8 cellular contexts compared by ENCODE assay signal in the genomic region with DNA sequence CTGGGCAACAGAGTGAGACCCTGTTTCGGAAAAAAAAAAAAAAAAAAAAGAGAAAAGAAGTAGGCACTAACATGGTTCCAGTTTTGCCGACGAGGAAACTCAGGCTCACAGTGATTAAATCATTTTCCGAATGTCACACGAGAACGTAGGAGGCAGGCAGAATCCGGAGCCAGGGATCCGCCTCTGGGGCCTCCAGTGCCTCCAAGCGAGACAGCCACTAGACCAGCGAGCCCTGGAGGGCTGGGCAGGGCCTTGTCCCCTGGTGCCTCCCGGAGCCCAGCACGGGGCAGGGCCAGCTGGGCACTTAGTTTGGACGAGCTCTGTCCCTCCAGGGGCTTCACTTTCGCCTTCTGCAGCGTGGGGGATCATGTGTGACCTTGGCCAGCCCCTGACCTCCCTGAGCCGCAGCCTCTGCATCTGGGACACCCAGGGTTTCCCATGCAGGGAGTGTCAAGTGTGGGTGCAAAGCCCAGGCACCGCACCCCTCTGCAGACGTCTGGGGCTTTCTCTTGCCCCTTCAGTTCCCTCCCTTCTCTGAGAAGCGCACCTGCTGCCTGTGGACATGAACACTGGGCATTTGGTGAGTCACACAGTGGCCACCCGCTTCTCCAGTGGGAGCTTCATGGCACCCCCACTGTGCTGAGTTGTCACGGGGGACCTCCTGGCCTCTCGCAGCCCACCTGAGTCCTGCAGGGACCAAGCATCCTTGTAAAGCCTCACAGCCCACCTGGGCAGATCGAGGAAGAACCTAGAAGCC.
DNase-seq lines count a peak whose midpoint lies in the region; ATAC-seq and TF ChIP-seq lines count a peak whose summit lies in the region.

No MANE protein-coding gene starts in this region.

- ATAC-seq in HG02642 (IDR thresholded peaks at IDR 0.05; ENCODE audit: poor library complexity, unreplicated experiment) = no peak
- ATAC-seq in HG02852 (IDR thresholded peaks at IDR 0.05; ENCODE audit: unreplicated experiment) = no peak

- DNase-seq in GM10248 (ENCODE audit: extremely low spot score) = no peak
- no peak for DNase-seq in putamen (ENCODE audit: low spot score)

- H4K20me1 ChIP-seq in BLaER1 treated with 17β-estradiol and CSF1 and Interleukin-3, amounts not matched to agents 10 nM and 100 nM = peaks cover 38 to 100% (median 97%) of the 10 kb centered on the region in 11 experiments; a peak in 21 of 22 replicates
- no peaks in the 10 kb centered on the region for H4K20me1 ChIP-seq in KMS-11 (ENCODE audit: insufficient read depth)

- H3K9me3 Mint-ChIP-seq in nephron = no peaks in the 10 kb centered on the region

- no peak overlapping the region for H2AFZ ChIP-seq in KMS-11 (ENCODE audit: low read depth)

- H3K79me2 ChIP-seq in KMS-11 (ENCODE audit: insufficient read depth, low read depth) = peaks cover 8% of the 10 kb centered on the region; the same call in 1 of the 2 replicates

- CTCF ChIA-PET in GM10248 (lab: Yijun Ruan, JAX) = interaction anchor here (1.0 to 2.4 kb wide), 6 partner anchors 11 to 238 kb away, joined by 3 to 17 read pairs (median 6); no protein-coding TSS in a partner anchor

- peaks cover 82 to 100% (median 99%) of the 10 kb centered on the region in 10 experiments for H3K4me1 ChIP-seq in BLaER1 treated with 17β-estradiol and CSF1 and Interleukin-3, amounts not matched to agents 10 nM and 100 nM
- H3K4me1 ChIP-seq in KMS-11 (ENCODE audit: low read depth, poor library complexity, severe bottlenecking) = peaks cover 66% of the 10 kb centered on the region

- H3K9me3 ChIP-seq in BLaER1 treated with 17β-estradiol and CSF1 and Interleukin-3, amounts not matched to agents 10 nM and 100 nM (replicated peaks in 1 of 11) = no peaks in the 10 kb centered on the region

- peak overlapping the region in 9 of 10 experiments; percentile 17 to 61 (median 35); a peak in 15 of 20 replicates for H3K4me3 ChIP-seq in BLaER1 treated with 17β-estradiol and CSF1 and Interleukin-3, amounts not matched to agents 10 nM and 100 nM
- H3K4me3 ChIP-seq in KMS-11 (IDR thresholded peaks at IDR 0.05; ENCODE audit: insufficient read depth, low read depth, low read length) = no peak overlapping the region

- H3K9ac ChIP-seq in BLaER1 treated with 17β-estradiol and CSF1 and Interleukin-3, amounts not matched to agents 10 nM and 100 nM = peak overlapping the region; percentile 53 to 75 (median 65); a peak in 21 of 22 replicates
- peak overlapping the region; percentile 87 for H3K9ac ChIP-seq in KMS-11

- peak overlapping the region; percentile 49 to 75 (median 64) for H3K4me3 Mint-ChIP-seq in nephron

- peaks cover 19 to 47% (median 35%) of the 10 kb centered on the region in 11 experiments for H3K36me3 ChIP-seq in BLaER1 treated with 17β-estradiol and CSF1 and Interleukin-3, amounts not matched to agents 10 nM and 100 nM
- H3K36me3 ChIP-seq in KMS-11 (ENCODE audit: insufficient read depth) = no peaks in the 10 kb centered on the region

- H3K27ac ChIP-seq in BLaER1 treated with 17β-estradiol and CSF1 and Interleukin-3, amounts not matched to agents 10 nM and 100 nM = peak overlapping the region; percentile 57 to 91 (median 75); a peak in 21 of 22 replicates
- peak overlapping the region; percentile 95 for H3K27ac ChIP-seq in KMS-11
- peak overlapping the region; percentile 95 for H3K27ac ChIP-seq in cingulate gyrus (ENCODE audit: low read depth, low read length)

- peak overlapping the region; percentile 56 to 72 (median 68) for H3K27ac Mint-ChIP-seq in nephron

- POLR2A ChIA-PET in GM10248 (lab: Yijun Ruan, JAX) = interaction anchor here (1.8 kb wide), 1 partner anchor 14 kb away, joined by 5 read pairs; no protein-coding TSS in a partner anchor

- TF ChIP-seq CTCF in KMS-11 (conservative IDR thresholded peaks at IDR 0.05; ENCODE audit: low read depth, low read length) = no peak
- no peak for TF ChIP-seq CTCF in nephron (IDR thresholded peaks at IDR 0.05; ENCODE audit: unreplicated experiment in 3 of 3)
- TF ChIP-seq CTCF in GM10248 (IDR thresholded peaks at IDR 0.05; ENCODE audit: control extremely low read depth, extremely low read depth, low read depth, missing control alignments) = no peak

- H3K27me3 Mint-ChIP-seq in nephron (ENCODE audit: low read depth) = no peaks in the 10 kb centered on the region

- H3K36me3 Mint-ChIP-seq in nephron (ENCODE audit: low read depth) = peaks cover 5% of the 10 kb centered on the region

- H3K4me2 ChIP-seq in BLaER1 treated with 17β-estradiol and CSF1 and Interleukin-3, amounts not matched to agents 10 nM and 100 nM = peak overlapping the region; percentile 88 to 100 (median 96)
- H3K4me2 ChIP-seq in KMS-11 = peak overlapping the region; percentile 86

- peaks cover 0 to 5% (median 0%) of the 10 kb centered on the region in 11 experiments; a peak in 1 of 22 replicates for H3K27me3 ChIP-seq in BLaER1 treated with 17β-estradiol and CSF1 and Interleukin-3, amounts not matched to agents 10 nM and 100 nM
- no peaks in the 10 kb centered on the region for H3K27me3 ChIP-seq in KMS-11 (ENCODE audit: insufficient read depth, low read depth)

- peaks cover 38% of the 10 kb centered on the region for H3K4me1 Mint-ChIP-seq in nephron
